Comparison of ENCODE assay signal across 1 cellular context in genomic region chr2:58448845-58449244, GRCh38.
TF ChIP-seq lines count a peak whose summit lies in the region.

No MANE protein-coding gene starts in this region.

TF ChIP-seq in GM23338, 12 proteins besides CTCF, POLR2A, EP300 and RAD21 (continued from another document):
- TF ChIP-seq REST (IDR thresholded peaks at IDR 0.05; ENCODE audit: unreplicated experiment) (no peak), STAT1 (IDR thresholded peaks at IDR 0.05; ENCODE audit: unreplicated experiment) (no peak), ZNF331 (CRISPR knock-in tag; IDR thresholded peaks at IDR 0.05; ENCODE audit: low read depth) (no peak), NANOG (IDR thresholded peaks at IDR 0.05; ENCODE audit: borderline replicate concordance) (no peak), ETS1 (IDR thresholded peaks at IDR 0.05) (no peak), ZNF114 (CRISPR knock-in tag; IDR thresholded peaks at IDR 0.05) (no peak), CREB1 (CRISPR knock-in tag; IDR thresholded peaks at IDR 0.05; ENCODE audit: low read depth) (no peak)
